In genomic region chr9:114050226-114050568, GRCh38 we compare ENCODE assay signal across 15 cellular contexts. TPM values are rescaled to one million over a fixed set of nuclear protein-coding genes. Genes with fewer than 3 reads are reported as not detected.
DNase-seq lines count a peak whose midpoint lies in the region; ATAC-seq and TF ChIP-seq lines count a peak whose summit lies in the region.
"Had no signal": no experiment of that assay in that cellular context is flagged by ENCODE, and none has a peak within 500 bp of the region (broad histone marks: within the 10 kb centered on the region; RNA-seq: fewer than 3 reads in every experiment).

No MANE protein-coding gene starts in this region.

- CTCF ChIA-PET in activated CD8-positive, alpha-beta memory T cell treated with anti-CD3 and anti-CD28 coated beads, Interleukin-2, amount 10 ng/mL, durations not matched to agents 7 days and 5 days (lab: Charles Lee), result interaction anchor here (2.1 kb wide), 1 partner anchor 33 kb away, joined by 6 read pairs; no protein-coding TSS in a partner anchor
- CTCF ChIA-PET in Caco-2 (lab: Charles Lee), result interaction anchor here (0.7 kb wide), 1 partner anchor 459 kb away, joined by 3 read pairs; no protein-coding TSS in a partner anchor

- H3K4me1 Mint-ChIP-seq in activated CD8-positive, alpha-beta memory T cell treated with anti-CD3 and anti-CD28 coated beads, Interleukin-2, amount 10 ng/mL, durations not matched to agents 7 days and 5 days, result no peaks in the 10 kb centered on the region
- H3K4me1 Mint-ChIP-seq in Caco-2 (ENCODE audit: low read depth, unreplicated experiment), result no peaks in the 10 kb centered on the region
- no peaks in the 10 kb centered on the region for H3K4me1 Mint-ChIP-seq in activated CD4-positive, alpha-beta T cell treated with anti-CD3 and anti-CD28 coated beads, Interleukin-2, amount 10 ng/mL, durations not matched to agents 24 days and 14 days

- H3K36me3 ChIP-seq in Caco-2 (ENCODE audit: control insufficient read depth, insufficient read depth, low read length), result no peaks in the 10 kb centered on the region

- POLR2A ChIA-PET in Caco-2 (lab: Charles Lee), result no interaction called here

- no peak overlapping the region for H3K4me3 Mint-ChIP-seq in activated CD8-positive, alpha-beta memory T cell treated with anti-CD3 and anti-CD28 coated beads, Interleukin-2, amount 10 ng/mL, durations not matched to agents 7 days and 5 days
- H3K4me3 Mint-ChIP-seq in Caco-2 (ENCODE audit: unreplicated experiment), result no peak overlapping the region
- no peak overlapping the region for H3K4me3 Mint-ChIP-seq in activated CD4-positive, alpha-beta T cell treated with anti-CD3 and anti-CD28 coated beads, Interleukin-2, amount 10 ng/mL, durations not matched to agents 24 days and 14 days
- H3K4me3 Mint-ChIP-seq: CD8-positive, alpha-beta T cell; H9 had no signal

- H3K27me3 ChIP-seq in Caco-2 (replicated peaks; ENCODE audit: control insufficient read depth, insufficient read depth, low read length), result no peaks in the 10 kb centered on the region

- H3K36me3 Mint-ChIP-seq in activated CD8-positive, alpha-beta memory T cell treated with anti-CD3 and anti-CD28 coated beads, Interleukin-2, amount 10 ng/mL, durations not matched to agents 7 days and 5 days, result no peaks in the 10 kb centered on the region
- peaks cover 3% of the 10 kb centered on the region for H3K36me3 Mint-ChIP-seq in Caco-2 (ENCODE audit: insufficient read depth, unreplicated experiment)
- H3K36me3 Mint-ChIP-seq in activated CD4-positive, alpha-beta T cell treated with anti-CD3 and anti-CD28 coated beads, Interleukin-2, amount 10 ng/mL, durations not matched to agents 24 days and 14 days (ENCODE audit: low read depth), result no peaks in the 10 kb centered on the region

- ATAC-seq in activated CD8-positive, alpha-beta memory T cell treated with anti-CD3 and anti-CD28 coated beads, Interleukin-2, amount 10 ng/mL, durations not matched to agents 7 days and 5 days, result no peak
- ATAC-seq in HG02840 (IDR thresholded peaks at IDR 0.05; ENCODE audit: low FRiP score, unreplicated experiment), result no peak
- ATAC-seq: A549; CD8-positive, alpha-beta T cell; K562 had no signal

- TF ChIP-seq CTCF in Caco-2 (IDR thresholded peaks at IDR 0.05; ENCODE audit: insufficient read depth in 1 of 2, low read depth in 1 of 2, low read length in 1 of 2, severe bottlenecking in 1 of 2, unreplicated experiment in 1 of 2), result no peak

- H3K27ac Mint-ChIP-seq in activated CD8-positive, alpha-beta memory T cell treated with anti-CD3 and anti-CD28 coated beads, Interleukin-2, amount 10 ng/mL, durations not matched to agents 7 days and 5 days, result no peak overlapping the region
- peak overlapping the region; percentile 21 for H3K27ac Mint-ChIP-seq in Caco-2 (ENCODE audit: unreplicated experiment)
- no peak overlapping the region for H3K27ac Mint-ChIP-seq in activated CD4-positive, alpha-beta T cell treated with anti-CD3 and anti-CD28 coated beads, Interleukin-2, amount 10 ng/mL, durations not matched to agents 24 days and 14 days
- H3K27ac Mint-ChIP-seq: CD8-positive, alpha-beta T cell; H9 had no signal

- BruUV-seq in Caco-2 (replicated peaks; lab: Mats Ljungman, UMichigan), result no TSS peak

- H3K9me3 ChIP-seq in Caco-2, result no peaks in the 10 kb centered on the region
- H3K9me3 ChIP-seq: A549; BLaER1 treated with 17β-estradiol and CSF1 and Interleukin-3, amounts not matched to agents 10 nM and 100 nM had no signal

- no peak overlapping the region for H3K4me3 ChIP-seq in Caco-2 (ENCODE audit: low read depth, low read length)
- H3K4me3 ChIP-seq: A549; BLaER1 treated with 17β-estradiol and CSF1 and Interleukin-3, amounts not matched to agents 10 nM and 100 nM; K562 had no signal

- intact Hi-C loops in Caco-2 (cut with micrococcal nuclease; ENCODE audit: unreplicated experiment), result no loop called here
- intact Hi-C loops in activated CD4-positive, alpha-beta T cell treated with anti-CD3 and anti-CD28 coated beads, Interleukin-2, amount 10 ng/mL, durations not matched to agents 24 days and 14 days (cut with micrococcal nuclease), result no loop called here

- peaks cover 6% of the 10 kb centered on the region for H3K27me3 Mint-ChIP-seq in activated CD8-positive, alpha-beta memory T cell treated with anti-CD3 and anti-CD28 coated beads, Interleukin-2, amount 10 ng/mL, durations not matched to agents 7 days and 5 days
- no peaks in the 10 kb centered on the region for H3K27me3 Mint-ChIP-seq in Caco-2 (ENCODE audit: insufficient read depth, unreplicated experiment)
- no peaks in the 10 kb centered on the region for H3K27me3 Mint-ChIP-seq in activated CD4-positive, alpha-beta T cell treated with anti-CD3 and anti-CD28 coated beads, Interleukin-2, amount 10 ng/mL, durations not matched to agents 24 days and 14 days

- no peaks in the 10 kb centered on the region for H3K9me3 Mint-ChIP-seq in activated CD8-positive, alpha-beta memory T cell treated with anti-CD3 and anti-CD28 coated beads, Interleukin-2, amount 10 ng/mL, durations not matched to agents 7 days and 5 days (ENCODE audit: low read depth)
- no peaks in the 10 kb centered on the region for H3K9me3 Mint-ChIP-seq in Caco-2 (ENCODE audit: unreplicated experiment)
- H3K9me3 Mint-ChIP-seq in activated CD4-positive, alpha-beta T cell treated with anti-CD3 and anti-CD28 coated beads, Interleukin-2, amount 10 ng/mL, durations not matched to agents 24 days and 14 days, result no peaks in the 10 kb centered on the region
- H3K9me3 Mint-ChIP-seq: CD8-positive, alpha-beta T cell; H9 had no signal

- peak; percentile 5 for DNase-seq in activated CD8-positive, alpha-beta memory T cell treated with anti-CD3 and anti-CD28 coated beads, Interleukin-2, amount 10 ng/mL, durations not matched to agents 7 days and 5 days
- DNase-seq in activated CD8-positive, alpha-beta memory T cell treated with anti-CD3 and anti-CD28 coated beads for 24 hours, result no peak
- DNase-seq in Caco-2, result no peak
- DNase-seq in mesenteric fat pad (ENCODE audit: low spot score), result peak; percentile 60
- DNase-seq in NCI-H82 treated with DMSO at 0.1 percent for 48 hours (lab: John Stamatoyannopoulos, UW; ENCODE audit: unreplicated experiment), result no peak
- no peak for DNase-seq in activated CD4-positive, alpha-beta T cell treated with anti-CD3 and anti-CD28 coated beads, Interleukin-2, amount 10 ng/mL, durations not matched to agents 24 days and 14 days
- DNase-seq: AML-193, IMR-90 had no signal

- H3K4me1 ChIP-seq in Caco-2, result no peaks in the 10 kb centered on the region
- H3K4me1 ChIP-seq: A549 had no signal

RNA-seq across cellular contexts. Expression of gene AMBP, which starts 27.9 kb away (rescaled TPM):
- not detected for total RNA-seq in activated CD8-positive, alpha-beta memory T cell treated with anti-CD3 and anti-CD28 coated beads, Interleukin-2, amount 10 ng/mL, durations not matched to agents 7 days and 5 days
- total RNA-seq in Caco-2 (2022) (2.2 and 2.6 TPM in 2 replicates), mesenteric fat pad (not detected)
- total RNA-seq in activated CD4-positive, alpha-beta T cell treated with anti-CD3 and anti-CD28 coated beads, Interleukin-2, amount 10 ng/mL, durations not matched to agents 24 days and 14 days, result not detected in 2 replicates
- total RNA-seq: CD8-positive, alpha-beta T cell; IMR-90 had no signal

RNA-seq across cellular contexts. Expression of gene KIF12, which starts 48.9 kb away (rescaled TPM):
- total RNA-seq in activated CD8-positive, alpha-beta memory T cell treated with anti-CD3 and anti-CD28 coated beads, Interleukin-2, amount 10 ng/mL, durations not matched to agents 7 days and 5 days, result not detected
- total RNA-seq in Caco-2 (2022) (54.6 and 55.0 TPM in 2 replicates), mesenteric fat pad (0.84 TPM)
- total RNA-seq in activated CD4-positive, alpha-beta T cell treated with anti-CD3 and anti-CD28 coated beads, Interleukin-2, amount 10 ng/mL, durations not matched to agents 24 days and 14 days, result not detected in 2 replicates
- total RNA-seq: CD8-positive, alpha-beta T cell; HT1080; IMR-90; K562 had no signal

Comparison
In these comparisons a context has a peak if more than half of its experiments do, and no peak if none do; other contexts are left out.
1. DNase-seq: peak in activated CD8-positive, alpha-beta memory T cell treated with anti-CD3 and anti-CD28 coated beads, Interleukin-2, amount 10 ng/mL, durations not matched to agents 7 days and 5 days (single experiment) and mesenteric fat pad (single experiment); none in activated CD8-positive, alpha-beta memory T cell treated with anti-CD3 and anti-CD28 coated beads for 24 hours (single experiment), Caco-2 (0 of 2), NCI-H82 treated with DMSO at 0.1 percent for 48 hours (single experiment) and activated CD4-positive, alpha-beta T cell treated with anti-CD3 and anti-CD28 coated beads, Interleukin-2, amount 10 ng/mL, durations not matched to agents 24 days and 14 days (single experiment).
2. RNA of gene KIF12, which starts 48.9 kb away (total RNA-seq): 54.6 to 55.0 TPM in Caco-2; 0.84 TPM in mesenteric fat pad (single experiment), not detected in activated CD8-positive, alpha-beta memory T cell treated with anti-CD3 and anti-CD28 coated beads, Interleukin-2, amount 10 ng/mL, durations not matched to agents 7 days and 5 days and not detected in activated CD4-positive, alpha-beta T cell treated with anti-CD3 and anti-CD28 coated beads, Interleukin-2, amount 10 ng/mL, durations not matched to agents 24 days and 14 days; every median in the first group is over 10 times any median in the second.